ENCODE assay signal across 18 cellular contexts in genomic region chr16:22674832-22675191, GRCh38.
DNase-seq lines count a peak whose midpoint lies in the region; ATAC-seq and TF ChIP-seq lines count a peak whose summit lies in the region.
"Had no signal": no experiment of that assay in that cellular context is flagged by ENCODE, and none has a peak within 500 bp of the region (broad histone marks: within the 10 kb centered on the region; RNA-seq: fewer than 3 reads in every experiment).

No MANE protein-coding gene starts in this region.

- H3K36me3 ChIP-seq in GM23338 (ENCODE audit: insufficient read depth) (0 out of 2 replicates have a peak, but pooled peaks cover 4% of the 10 kb centered on the region), sigmoid colon (no peaks in the 10 kb centered on the region)
- H3K36me3 ChIP-seq: HAP-1 had no signal

- H3K4me2 ChIP-seq in GM23338 = no peak overlapping the region

- H3K27me3 ChIP-seq in GM23338 (ENCODE audit: insufficient read depth) (no peaks in the 10 kb centered on the region), sigmoid colon (no peaks in the 10 kb centered on the region)

- TF ChIP-seq POLR2A in sigmoid colon (IDR thresholded peaks at IDR 0.05) = no peak

- H3K27me3 Mint-ChIP-seq in GM23338 (ENCODE audit: insufficient read depth, low read depth, poor library complexity) = no peaks in the 10 kb centered on the region
- H3K27me3 Mint-ChIP-seq: CD4-positive, alpha-beta T cell had no signal

- intact Hi-C loops in sigmoid colon (cut with DNase I) = no loop called here

- peak overlapping the region; percentile 23; the same call in 1 of the 2 replicates for H2AFZ ChIP-seq in GM23338

- H3K4me1 ChIP-seq in GM23338 (ENCODE audit: insufficient read depth) (peaks cover 8% of the 10 kb centered on the region), sigmoid colon (peaks cover 0 to 17% (median 8%) of the 10 kb centered on the region in 4 donors)
- H3K4me1 ChIP-seq: Caco-2, HAP-1 had no signal

- H3K27ac Mint-ChIP-seq in GM23338 = no peak overlapping the region
- H3K27ac Mint-ChIP-seq: CD4-positive, alpha-beta T cell; IgD-negative memory B cell had no signal

- H3K36me3 Mint-ChIP-seq in GM23338 (ENCODE audit: low read depth) = no peaks in the 10 kb centered on the region
- H3K36me3 Mint-ChIP-seq: IgD-negative memory B cell had no signal

- no peak for TF ChIP-seq EP300 in sigmoid colon (IDR thresholded peaks at IDR 0.05)

- 86 to 87% methylated on average over 3 of the region's 3 CpGs for WGBS in sigmoid colon, 2 donors

- no peaks in the 10 kb centered on the region for H3K9me3 ChIP-seq in sigmoid colon
- H3K9me3 ChIP-seq: Caco-2, HAP-1 had no signal

- no peaks in the 10 kb centered on the region for H3K79me2 ChIP-seq in GM23338 (replicated peaks; ENCODE audit: insufficient read depth)

- peaks cover 28% of the 10 kb centered on the region for H3K9me2 ChIP-seq in GM23338 (ENCODE audit: insufficient read depth)

- H3F3A ChIP-seq in GM23338 (replicated peaks; ENCODE audit: low read depth) = 0 out of 2 replicates have a peak, but pooled peaks cover 5% of the 10 kb centered on the region

- TF ChIP-seq CTCF in GM23338 (conservative IDR thresholded peaks at IDR 0.05; ENCODE audit: low read depth in 2 of 2) (no peak), sigmoid colon (IDR thresholded peaks at IDR 0.05) (no peak)

- H3K4me3 ChIP-seq in GM23338 (no peak overlapping the region), sigmoid colon (no peak overlapping the region)
- H3K4me3 ChIP-seq: HAP-1 had no signal

- ATAC-seq in GM23338 = no peak
- ATAC-seq in GM18511 (IDR thresholded peaks at IDR 0.05; ENCODE audit: unreplicated experiment) = no peak

- no peak overlapping the region for H3K27ac ChIP-seq in GM23338 (ENCODE audit: low read depth)
- no peak overlapping the region for H3K27ac ChIP-seq in sigmoid colon
- H3K27ac ChIP-seq: C4-2B, HL-60 had no signal

- H3K4me1 Mint-ChIP-seq in GM23338 = no peaks in the 10 kb centered on the region
- H3K4me1 Mint-ChIP-seq: IgD-negative memory B cell had no signal

- no peak overlapping the region for H3K4me3 Mint-ChIP-seq in GM23338
- H3K4me3 Mint-ChIP-seq: CD4-positive, alpha-beta T cell; IgD-negative memory B cell had no signal

- DNase-seq in AG20443 (ENCODE audit: low spot score) = peak; percentile 7
- DNase-seq in GM23338 (ENCODE audit: low spot score) = no peak
- DNase-seq in islet precursor cell = peak; percentile 47
- DNase-seq in sigmoid colon = peak; percentile 37
- DNase-seq in iPS-NIHi11 (ENCODE audit: low spot score) = no peak
- no peak for DNase-seq in D341Med (ENCODE audit: low spot score)
- DNase-seq: ACHN; AML-193; Caco-2; CD4-positive, alpha-beta T cell; DMS79 treated with DMSO at 0.1 percent for 48 hours; GF-D8; KBM-7 had no signal

- no peaks in the 10 kb centered on the region for H3K9me3 Mint-ChIP-seq in GM23338
- H3K9me3 Mint-ChIP-seq: CD4-positive, alpha-beta T cell; IgD-negative memory B cell had no signal

- H4K20me1 ChIP-seq in GM23338 (replicated peaks; ENCODE audit: insufficient read depth) = no peaks in the 10 kb centered on the region

TF ChIP-seq in GM23338, 12 proteins besides CTCF, POLR2A, EP300 and RAD21:
- TF ChIP-seq STAT1 (IDR thresholded peaks at IDR 0.05; ENCODE audit: unreplicated experiment) (no peak), ZNF331 (CRISPR knock-in tag; IDR thresholded peaks at IDR 0.05; ENCODE audit: low read depth) (no peak), ZNF114 (CRISPR knock-in tag; IDR thresholded peaks at IDR 0.05) (no peak), EZH2phosphoT487 (IDR thresholded peaks at IDR 0.05; ENCODE audit: unreplicated experiment) (no peak), EZH2 (IDR thresholded peaks at IDR 0.05; ENCODE audit: low read depth, unreplicated experiment) (no peak), ETS1 (IDR thresholded peaks at IDR 0.05) (no peak), JUNB (IDR thresholded peaks at IDR 0.05; ENCODE audit: unreplicated experiment) (no peak), POLR2AphosphoS5 (IDR thresholded peaks at IDR 0.05; ENCODE audit: low read depth) (no peak), ZNF462 (CRISPR knock-in tag; IDR thresholded peaks at IDR 0.05) (no peak)

Comparison
In these comparisons a context has a peak if more than half of its experiments do, and no peak if none do; other contexts are left out.
1. DNase-seq: peak in AG20443 (single experiment), islet precursor cell (single experiment) and sigmoid colon (single experiment); none in GM23338 (single experiment), iPS-NIHi11 (single experiment) and D341Med (single experiment).